Comparison of ENCODE assay signal across 20 cellular contexts in the genomic region with DNA sequence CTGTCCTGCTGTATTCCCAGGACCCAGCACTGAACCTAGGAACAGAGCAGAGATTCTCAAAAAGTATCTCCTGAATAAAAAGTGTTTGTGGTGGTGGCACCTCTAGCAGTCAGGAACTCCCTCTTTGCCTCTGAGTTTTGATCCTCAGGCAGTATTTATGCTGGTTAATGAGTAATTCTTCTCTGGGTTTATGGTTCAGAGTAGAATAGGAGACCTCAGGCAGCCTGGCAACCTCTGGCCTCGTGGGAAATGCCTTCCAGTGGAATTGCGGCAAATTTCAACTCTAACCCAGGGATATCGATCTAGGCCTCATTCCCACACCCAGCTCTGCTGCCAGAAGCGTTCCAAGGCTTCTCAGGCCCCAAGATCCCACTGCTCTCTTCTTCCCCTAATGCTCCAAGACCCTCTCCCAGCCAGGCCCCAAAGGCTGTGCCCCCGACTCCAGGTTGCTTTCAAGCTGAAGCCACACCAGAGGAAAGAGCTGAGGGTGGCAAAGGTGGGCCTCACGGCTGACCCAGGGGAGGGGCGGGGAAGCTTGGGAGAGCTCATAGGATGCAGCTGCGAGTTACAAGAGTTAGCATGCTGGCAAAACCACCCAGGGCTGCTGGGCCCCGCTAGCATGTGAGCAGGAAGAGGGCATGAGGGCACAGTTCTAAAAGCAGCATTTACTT. TPM values are rescaled to one million over a fixed set of nuclear protein-coding genes. Genes with fewer than 3 reads are reported as not detected.
DNase-seq lines count a peak whose midpoint lies in the region; ATAC-seq and TF ChIP-seq lines count a peak whose summit lies in the region.
"Had no signal": no experiment of that assay in that cellular context is flagged by ENCODE, and none has a peak within 500 bp of the region (broad histone marks: within the 10 kb centered on the region; RNA-seq: fewer than 3 reads in every experiment).

No MANE protein-coding gene starts in this region.

- no peaks in the 10 kb centered on the region for H3K27me3 Mint-ChIP-seq in CD4-positive, alpha-beta memory T cell
- H3K27me3 Mint-ChIP-seq: activated CD4-positive, alpha-beta T cell treated with anti-CD3 and anti-CD28 coated beads, Interleukin-2, amount 10 ng/mL, durations not matched to agents 7 days and 5 days; activated T-helper 17 cell treated with anti-CD3 and anti-CD28 coated beads, Interleukin-2, amount 50 U/mL, for 72 hours had no signal

- H3K4me1 ChIP-seq in colonic mucosa: peaks cover 13% of the 10 kb centered on the region
- peaks cover 11 to 47% (median 35%) of the 10 kb centered on the region in 4 donors for H3K4me1 ChIP-seq in transverse colon
- no peaks in the 10 kb centered on the region for H3K4me1 ChIP-seq in CD4-positive, alpha-beta memory T cell (ENCODE audit: insufficient read depth, low read length)
- H3K4me1 ChIP-seq: left lung, testis had no signal

- H3K9me3 ChIP-seq in colonic mucosa (no peaks in the 10 kb centered on the region), transverse colon (no peaks in the 10 kb centered on the region)
- H3K9me3 ChIP-seq in CD4-positive, alpha-beta memory T cell (ENCODE audit: control insufficient read depth in 1 of 2, low read length in 2 of 2): no peaks in the 10 kb centered on the region
- H3K9me3 ChIP-seq: left lung, testis had no signal

- peak overlapping the region in 1 of 2 donors; percentile 79 for H3K9ac ChIP-seq in colonic mucosa (ENCODE audit: low read depth in 2 of 2, low read length in 2 of 2)

- CTCF ChIA-PET in CD4-positive, alpha-beta memory T cell (lab: Charles Lee; ENCODE audit: partially characterized antibody): interaction anchor here (1.5 to 1.9 kb wide), 2 partner anchors 13 to 114 kb away, joined by 4 to 6 read pairs; partner anchors contain the start of gene ALAD

- peaks cover 8% of the 10 kb centered on the region for H3K36me3 ChIP-seq in colonic mucosa
- peaks cover 0 to 28% (median 4%) of the 10 kb centered on the region in 4 donors for H3K36me3 ChIP-seq in transverse colon
- peaks cover 39% of the 10 kb centered on the region for H3K36me3 ChIP-seq in CD4-positive, alpha-beta memory T cell (ENCODE audit: insufficient read depth, low read length)

- H3K27ac ChIP-seq in colonic mucosa (peak overlapping the region; percentile 85), transverse colon (peak overlapping the region; percentile 81 to 91 (median 88))
- no peak overlapping the region for H3K27ac ChIP-seq in CD4-positive, alpha-beta memory T cell (ENCODE audit: low read depth, low read length)
- H3K27ac ChIP-seq: brain microvascular endothelial cell, coronary artery, left lung, testis had no signal

- no peak for ATAC-seq in GM21447 (IDR thresholded peaks at IDR 0.05; ENCODE audit: unreplicated experiment)
- ATAC-seq: activated T-helper 17 cell treated with anti-CD3 and anti-CD28 coated beads, Interleukin-2, amount 50 U/mL, for 72 hours; left lung; PC-3; right cardiac atrium had no signal

- TF ChIP-seq POLR2A in transverse colon (IDR thresholded peaks at IDR 0.05): no peak

- 60 to 62% methylated on average over 1 to 9 of the region's 9 CpGs for WGBS in transverse colon (ENCODE audit: low coverage in 1 of 2), 2 donors

- TF ChIP-seq CTCF in colonic mucosa (IDR thresholded peaks at IDR 0.05) (no peak), transverse colon (IDR thresholded peaks at IDR 0.05) (no peak)

- H3K36me3 Mint-ChIP-seq in CD4-positive, alpha-beta memory T cell: peaks cover 25 to 45% of the 10 kb centered on the region in 2 donors

- H3K27me3 ChIP-seq in colonic mucosa (no peaks in the 10 kb centered on the region), transverse colon (no peaks in the 10 kb centered on the region)
- H3K27me3 ChIP-seq in CD4-positive, alpha-beta memory T cell (ENCODE audit: insufficient read depth, low read length): no peaks in the 10 kb centered on the region
- H3K27me3 ChIP-seq: brain microvascular endothelial cell, left lung, testis had no signal

- no peak for TF ChIP-seq EP300 in transverse colon (IDR thresholded peaks at IDR 0.05; ENCODE audit: low read depth)

- no peaks in the 10 kb centered on the region for H3K9me3 Mint-ChIP-seq in CD4-positive, alpha-beta memory T cell
- H3K9me3 Mint-ChIP-seq: activated CD4-positive, alpha-beta T cell treated with anti-CD3 and anti-CD28 coated beads, Interleukin-2, amount 10 ng/mL, durations not matched to agents 7 days and 5 days; activated T-helper 17 cell treated with anti-CD3 and anti-CD28 coated beads, Interleukin-2, amount 50 U/mL, for 72 hours had no signal

- H3K4me1 Mint-ChIP-seq in CD4-positive, alpha-beta memory T cell: no peaks in the 10 kb centered on the region
- H3K4me1 Mint-ChIP-seq: activated CD4-positive, alpha-beta T cell treated with anti-CD3 and anti-CD28 coated beads, Interleukin-2, amount 10 ng/mL, durations not matched to agents 7 days and 5 days; activated T-helper 17 cell treated with anti-CD3 and anti-CD28 coated beads, Interleukin-2, amount 50 U/mL, for 72 hours had no signal

- in situ Hi-C loops in transverse colon (cut with MboI; ENCODE audit: low pct_ligation_motif_present in 1 of 4, low pct_unique_long_range_greater_than_20kb in 1 of 4, low sequenced_read_pairs in 3 of 4): no loop called here

- POLR2A ChIA-PET in CD4-positive, alpha-beta memory T cell (lab: Charles Lee; ENCODE audit: partially characterized antibody): interaction anchor here (1.8 kb wide), 1 partner anchor 11 kb away, joined by 9 read pairs; the partner anchor contains the start of gene HDHD3

- intact Hi-C loops in colonic mucosa (cut with DNase I) (no loop called here), transverse colon (cut with DNase I; ENCODE audit: low total_unique reads) (no loop called here)
- intact Hi-C loops in CD4-positive, alpha-beta memory T cell (cut with micrococcal nuclease): no loop called here

- H3K27ac Mint-ChIP-seq in CD4-positive, alpha-beta memory T cell: peak overlapping the region in 1 of 7 donors; percentile 29
- H3K27ac Mint-ChIP-seq: activated CD4-positive, alpha-beta T cell treated with anti-CD3 and anti-CD28 coated beads, Interleukin-2, amount 10 ng/mL, durations not matched to agents 7 days and 5 days; activated T-helper 17 cell treated with anti-CD3 and anti-CD28 coated beads, Interleukin-2, amount 50 U/mL, for 72 hours had no signal

- DNase-seq in DMS53 treated with DMSO at 0.1 percent for 48 hours (lab: John Stamatoyannopoulos, UW; ENCODE audit: unreplicated experiment) (peak; percentile 25), colonic mucosa (peak; percentile 79), mucosa of gallbladder (ENCODE audit: low spot score) (peak; percentile 84), transverse colon (peak; percentile 73), NCI-H82 (lab: John Stamatoyannopoulos, UW) (no peak)
- no peak for DNase-seq in CD4-positive, alpha-beta memory T cell
- DNase-seq: activated CD4-positive, alpha-beta T cell treated with anti-CD3 and anti-CD28 coated beads, Interleukin-2, amount 10 ng/mL, durations not matched to agents 7 days and 5 days; AML-193; brain microvascular endothelial cell; left lung; NCI-H69; occipital lobe; PC-3; right cardiac atrium; stimulated activated CD4-positive, alpha-beta T cell treated with anti-CD3 and anti-CD28 coated beads, Interleukin-15, amount 100 ng/mL, for 24 hours; T-helper 1 cell; testis had no signal

- H3K4me3 Mint-ChIP-seq in CD4-positive, alpha-beta memory T cell: no peak overlapping the region
- H3K4me3 Mint-ChIP-seq: activated CD4-positive, alpha-beta T cell treated with anti-CD3 and anti-CD28 coated beads, Interleukin-2, amount 10 ng/mL, durations not matched to agents 7 days and 5 days; activated T-helper 17 cell treated with anti-CD3 and anti-CD28 coated beads, Interleukin-2, amount 50 U/mL, for 72 hours had no signal

- H3K4me3 ChIP-seq in colonic mucosa: no peak overlapping the region
- no peak overlapping the region for H3K4me3 ChIP-seq in transverse colon
- no peak overlapping the region for H3K4me3 ChIP-seq in CD4-positive, alpha-beta memory T cell (ENCODE audit: low read length in 2 of 2)
- H3K4me3 ChIP-seq: coronary artery, left lung, testis had no signal

RNA-seq across cellular contexts. Expression of gene HDHD3, which starts 10.9 kb away (rescaled TPM):
- total RNA-seq in colonic mucosa (100 to 1,000 TPM; 132 to 141 TPM), mucosa of gallbladder (102 TPM), transverse colon (100 to 1,000 TPM; 156 to 269 (median 237) TPM)
- total RNA-seq in CD4-positive, alpha-beta memory T cell: 10 to 100 TPM; 29.9 to 32.8 TPM
- 10 to 100 TPM; 40.8 to 52.3 TPM for polyA plus RNA-seq in CD4-positive, alpha-beta memory T cell

RNA-seq across cellular contexts. Expression of gene ALAD, which starts 13.4 kb away (rescaled TPM):
- total RNA-seq in colonic mucosa (10 to 100 TPM; 50.3 to 51.4 TPM), mucosa of gallbladder (108 TPM), transverse colon (100 to 1,000 TPM in 1 of 4 donors, 10 to 100 TPM in 3; 18.5 to 107 (median 63.0) TPM)
- total RNA-seq in CD4-positive, alpha-beta memory T cell: 10 to 100 TPM; 39.9 TPM
- polyA plus RNA-seq in CD4-positive, alpha-beta memory T cell: 10 to 100 TPM; 16.4 to 23.8 TPM

RNA-seq across cellular contexts. Expression of gene POLE3, which starts 22.8 kb away (rescaled TPM):
- total RNA-seq in colonic mucosa (10 to 100 TPM; 27.0 to 46.6 TPM), mucosa of gallbladder (24.5 TPM), transverse colon (10 to 100 TPM in 3 of 4 donors, 1 to 10 TPM in 1; 4.2 to 58.7 (median 24.4) TPM)
- total RNA-seq in CD4-positive, alpha-beta memory T cell: 10 to 100 TPM; 46.9 TPM
- polyA plus RNA-seq in CD4-positive, alpha-beta memory T cell: 100 to 1,000 TPM; 103 to 179 TPM

RNA-seq across cellular contexts. Expression of gene C9orf43, which starts 22.9 kb away (rescaled TPM):
- total RNA-seq in colonic mucosa (under 1 TPM; 0.57 to 0.61 TPM), mucosa of gallbladder (0.37 TPM), transverse colon (under 1 TPM in 1 of 4 donors, not detected in 3; 0.75 TPM)
- under 1 TPM; 0.86 to 0.87 TPM for total RNA-seq in CD4-positive, alpha-beta memory T cell
- polyA plus RNA-seq in CD4-positive, alpha-beta memory T cell: under 1 TPM; 0.41 to 0.45 TPM

RNA-seq across cellular contexts. Expression of gene BSPRY, which starts 38.4 kb away (rescaled TPM):
- total RNA-seq in colonic mucosa (10 to 100 TPM; 25.6 to 34.2 TPM), mucosa of gallbladder (16.0 TPM), transverse colon (10 to 100 TPM in 3 of 4 donors, 1 to 10 TPM in 1; 9.0 to 36.8 (median 26.8) TPM)
- total RNA-seq in CD4-positive, alpha-beta memory T cell: not detected
- polyA plus RNA-seq in CD4-positive, alpha-beta memory T cell: under 1 TPM; 0.24 to 0.93 TPM
- total RNA-seq: occipital lobe had no signal

Comparison
In these comparisons a context has a peak if more than half of its experiments do, and no peak if none do; other contexts are left out.
1. DNase-seq: peak in DMS53 treated with DMSO at 0.1 percent for 48 hours (single experiment), colonic mucosa (single experiment), mucosa of gallbladder (single experiment) and transverse colon (single experiment); none in NCI-H82 (single experiment) and CD4-positive, alpha-beta memory T cell (0 of 5).